9 cellular contexts compared by ENCODE assay signal in genomic region chr11:59732403-59732975, GRCh38. TPM values are rescaled to one million over a fixed set of nuclear protein-coding genes. Genes with fewer than 3 reads are reported as not detected.
"Had no signal": no experiment of that assay in that cellular context is flagged by ENCODE, and none has a peak within 500 bp of the region (broad histone marks: within the 10 kb centered on the region; RNA-seq: fewer than 3 reads in every experiment).

No MANE protein-coding gene starts in this region.

RNA-seq across cellular contexts. Expression of gene OR10V1, which starts 18.8 kb away (rescaled TPM):
- total RNA-seq: HT1080, LHCN-M2, MCF 10A, OCI-LY7, PC-9, Peyer's patch, Right ventricle myocardium superior, SJSA1 had no signal
- polyA plus RNA-seq: IgD-negative memory B cell had no signal
